27 cellular contexts compared by ENCODE assay signal in the genomic region with DNA sequence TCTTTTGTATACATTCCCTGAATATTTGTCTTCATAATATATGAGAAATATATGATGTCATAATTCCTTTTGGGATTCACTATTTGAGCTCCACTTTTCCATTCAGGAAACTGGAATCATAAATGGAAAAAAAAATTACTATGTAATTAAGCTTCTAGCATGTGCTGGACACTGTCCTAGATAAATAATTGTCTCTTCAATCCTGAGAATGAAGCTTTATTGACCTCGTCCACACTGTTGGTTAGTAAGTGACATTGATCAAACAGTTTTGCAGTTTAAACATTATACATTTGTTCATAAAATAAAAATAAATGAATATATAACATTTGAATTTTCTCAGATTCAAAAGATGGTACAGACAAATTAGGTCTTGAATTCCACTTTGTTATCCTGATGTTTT.
"Had no signal": no experiment of that assay in that cellular context is flagged by ENCODE, and none has a peak within 500 bp of the region (broad histone marks: within the 10 kb centered on the region; RNA-seq: fewer than 3 reads in every experiment).

No MANE protein-coding gene starts in this region.

- H3K27ac ChIP-seq: colonic mucosa, coronary artery, dorsolateral prefrontal cortex, epithelial cell of prostate, esophagus muscularis mucosa, esophagus squamous epithelium, foreskin keratinocyte, gastrocnemius medialis, gastroesophageal sphincter, heart left ventricle, heart right ventricle had no signal

- DNase-seq: colonic mucosa; cortex of kidney; dermis blood vessel endothelial cell; dorsolateral prefrontal cortex; effector CD4-positive, alpha-beta T cell; effector CD8-positive, alpha-beta T cell; effector memory CD4-positive, alpha-beta T cell; effector memory CD8-positive, alpha-beta T cell; endodermal cell; erythroblast; esophagus squamous epithelium; foreskin fibroblast; foreskin keratinocyte; foreskin melanocyte; gastrocnemius medialis; glutamatergic neuron; head of caudate nucleus; heart left ventricle; heart right ventricle had no signal

- H3K9me3 ChIP-seq: colonic mucosa, esophagus muscularis mucosa, esophagus squamous epithelium, gastrocnemius medialis, gastroesophageal sphincter, heart left ventricle had no signal

- H3K4me3 ChIP-seq: colonic mucosa, coronary artery, dorsolateral prefrontal cortex, esophagus muscularis mucosa, esophagus squamous epithelium, gastrocnemius medialis, gastroesophageal sphincter, heart left ventricle, heart right ventricle had no signal

- H3K36me3 ChIP-seq: colonic mucosa, esophagus muscularis mucosa, esophagus squamous epithelium, gastrocnemius medialis, gastroesophageal sphincter, heart left ventricle, heart right ventricle had no signal

- FAIRE-seq: colon, endothelial cell of umbilical vein, frontal cortex had no signal

- H3K4me1 ChIP-seq: colonic mucosa, esophagus muscularis mucosa, esophagus squamous epithelium, foreskin keratinocyte, gastrocnemius medialis, gastroesophageal sphincter, heart left ventricle, heart right ventricle had no signal

- ATAC-seq: effector memory CD8-positive, alpha-beta T cell; esophagus mucosa; foreskin keratinocyte; gastrocnemius medialis; gastroesophageal sphincter; heart left ventricle; heart right ventricle had no signal

- H3K27me3 ChIP-seq: colonic mucosa, dorsolateral prefrontal cortex, esophagus muscularis mucosa, esophagus squamous epithelium, foreskin keratinocyte, gastrocnemius medialis, gastroesophageal sphincter, heart left ventricle, heart right ventricle had no signal
